ENCODE assay signal across 8 cellular contexts in genomic region chr5:138354387-138354786, GRCh38. TPM values are rescaled to one million over a fixed set of nuclear protein-coding genes. Genes with fewer than 3 reads are reported as not detected.
DNase-seq lines count a peak whose midpoint lies in the region; ATAC-seq, FAIRE-seq and TF ChIP-seq lines count a peak whose summit lies in the region.

No MANE protein-coding gene starts in this region.

- POLR2A ChIA-PET in OCI-LY7 (lab: Charles Lee), result interaction anchor here (0.5 to 8.4 kb wide), 11 partner anchors 14 to 267 kb away, joined by 4 to 102 read pairs (median 5); partner anchors contain the start of genes BRD8, CDC23, CDC25C and ETF1
- POLR2A ChIA-PET in endothelial cell of umbilical vein (lab: Charles Lee), result interaction anchor here (4.4 kb wide), 1 partner anchor 15 kb away, joined by 58 read pairs; the partner anchor contains the start of gene FAM53C

- H3K4me3 ChIP-seq in OCI-LY7 (ENCODE audit: low read depth, low read length, poor library complexity, severe bottlenecking) (peak overlapping the region; percentile 98), endothelial cell of umbilical vein (replicated peaks in 1 of 3; ENCODE audit: insufficient read depth in 1 of 3, low read depth in 1 of 3, low read length in 3 of 3) (peak overlapping the region in 2 of 3 experiments; percentile 58 to 95), parathyroid adenoma (ENCODE audit: low read depth, low read length) (peak overlapping the region; percentile 88)

- no peak for TF ChIP-seq POLR2A in endothelial cell of umbilical vein (IDR thresholded peaks at IDR 0.05; ENCODE audit: low read depth, low read length)

- intact Hi-C loops in OCI-LY7 (cut with micrococcal nuclease; ENCODE audit: unreplicated experiment), result loop anchor here (5.0 kb wide), 1 partner anchor 188 kb away; the partner anchor contains the start of gene ETF1
- intact Hi-C loops in endothelial cell of umbilical vein (cut with micrococcal nuclease), result loop anchor here (5.0 kb wide), 3 partner anchors 132 to 678 kb away; no protein-coding TSS in a partner anchor

- no peak overlapping the region for H2AFZ ChIP-seq in OCI-LY7 (ENCODE audit: low read length)
- no peak overlapping the region for H2AFZ ChIP-seq in endothelial cell of umbilical vein (ENCODE audit: low read depth, low read length)
- no peak overlapping the region for H2AFZ ChIP-seq in parathyroid adenoma

- peaks cover 36% of the 10 kb centered on the region for H3K36me3 ChIP-seq in OCI-LY7 (ENCODE audit: insufficient read depth, low read length)
- no peaks in the 10 kb centered on the region for H3K36me3 ChIP-seq in endothelial cell of umbilical vein (ENCODE audit: control insufficient read depth in 2 of 2, extremely low read depth in 1 of 2, insufficient read depth in 2 of 2, low read length in 2 of 2)
- H3K36me3 ChIP-seq in parathyroid adenoma (ENCODE audit: control insufficient read depth, insufficient read depth, low read length), result no peaks in the 10 kb centered on the region

- TF ChIP-seq CTCF in OCI-LY7 (conservative IDR thresholded peaks at IDR 0.05; ENCODE audit: low read length) (no peak), endothelial cell of umbilical vein (IDR thresholded peaks at IDR 0.05; ENCODE audit: extremely low read depth in 1 of 2, insufficient read depth in 1 of 2, low read depth in 1 of 2, low read length in 2 of 2) (no peak), parathyroid adenoma (IDR thresholded peaks at IDR 0.05) (no peak)

- H3K79me2 ChIP-seq in OCI-LY7 (ENCODE audit: insufficient read depth, low read depth, low read length) (peaks cover 64% of the 10 kb centered on the region), endothelial cell of umbilical vein (ENCODE audit: control insufficient read depth, insufficient read depth, low read length) (peaks cover 56% of the 10 kb centered on the region), parathyroid adenoma (peaks cover 40% of the 10 kb centered on the region)

- no peak for ATAC-seq in GM19351 (IDR thresholded peaks at IDR 0.05; ENCODE audit: unreplicated experiment)

- H3K4me2 ChIP-seq in OCI-LY7 (ENCODE audit: low read length) (peak overlapping the region; percentile 90), endothelial cell of umbilical vein (ENCODE audit: insufficient read depth, low read length) (peak overlapping the region; percentile 93), parathyroid adenoma (ENCODE audit: low read length) (peak overlapping the region; percentile 59)

- H3K9me3 ChIP-seq in OCI-LY7 (ENCODE audit: low read length), result no peaks in the 10 kb centered on the region
- no peaks in the 10 kb centered on the region for H3K9me3 ChIP-seq in endothelial cell of umbilical vein (replicated peaks; ENCODE audit: control insufficient read depth, insufficient read depth, low read length)
- no peaks in the 10 kb centered on the region for H3K9me3 ChIP-seq in parathyroid adenoma (ENCODE audit: control insufficient read depth, low read length)

- H3K4me1 ChIP-seq in OCI-LY7 (ENCODE audit: insufficient read depth, low read length, poor library complexity, severe bottlenecking) (peaks cover 19% of the 10 kb centered on the region), endothelial cell of umbilical vein (ENCODE audit: control insufficient read depth, extremely low read depth, insufficient read depth, low read length) (peaks cover 14% of the 10 kb centered on the region), parathyroid adenoma (peaks cover 13% of the 10 kb centered on the region)

- H3K27ac ChIP-seq in OCI-LY7 (ENCODE audit: low read depth, low read length, poor library complexity, severe bottlenecking) (peak overlapping the region; percentile 17), endothelial cell of umbilical vein (ENCODE audit: insufficient read depth, low read depth, low read length) (no peak overlapping the region), parathyroid adenoma (peak overlapping the region; percentile 92)

- no peaks in the 10 kb centered on the region for H3K9me2 ChIP-seq in OCI-LY7 (ENCODE audit: insufficient read depth, low read length)

- BruUV-seq in OCI-LY7 (replicated peaks; lab: Mats Ljungman, UMichigan) (no TSS peak), endothelial cell of umbilical vein (replicated peaks; lab: Mats Ljungman, UMichigan) (no TSS peak)

- H3K27me3 ChIP-seq in endothelial cell of umbilical vein (ENCODE audit: control insufficient read depth in 2 of 2, insufficient read depth in 2 of 2, low read length in 2 of 2), result no peaks in the 10 kb centered on the region
- H3K27me3 ChIP-seq in parathyroid adenoma (ENCODE audit: control insufficient read depth, insufficient read depth, low read length), result no peaks in the 10 kb centered on the region

- CTCF ChIA-PET in OCI-LY7 (lab: Charles Lee; ENCODE audit: unreplicated experiment), result interaction anchor here (0.7 to 3.9 kb wide), 4 partner anchors 16 to 175 kb away, joined by 3 to 34 read pairs (median 4); partner anchors contain the start of genes BRD8, CDC25C, FAM53C and KIF20A
- CTCF ChIA-PET in endothelial cell of umbilical vein (lab: Charles Lee), result interaction anchor here (1.5 to 5.7 kb wide), 8 partner anchors 12 to 131 kb away, joined by 3 to 71 read pairs (median 22); partner anchors contain the start of genes CDC25C and FAM53C

- DNase-seq in EH (ENCODE audit: low read depth) (peak; percentile 1), OCI-LY7 (ENCODE audit: low spot score) (no peak), endothelial cell of umbilical vein (ENCODE audit: low read depth, low spot score) (no peak), Ammon's horn (ENCODE audit: low spot score) (no peak), NCI-H526 (lab: John Stamatoyannopoulos, UW) (no peak)
- no peak for DNase-seq in stimulated activated CD4-positive, alpha-beta T cell treated with anti-CD3 and anti-CD28 coated beads, Interleukin-15, amount 100 ng/mL, for 24 hours

- FAIRE-seq in endothelial cell of umbilical vein (lab: Jason Lieb, UNC), result peak; percentile 18

- H4K20me1 ChIP-seq in OCI-LY7 (ENCODE audit: insufficient read depth, low read length) (peaks cover 31% of the 10 kb centered on the region), endothelial cell of umbilical vein (replicated peaks; ENCODE audit: control insufficient read depth, extremely low read depth, insufficient read depth, low read length) (no peaks in the 10 kb centered on the region)

- dilution Hi-C loops in endothelial cell of umbilical vein (cut with MboI; ENCODE audit: extremely low pct_ligation_motif_present, low sequenced_read_pairs), result no loop called here

- no peak overlapping the region for H3K9ac ChIP-seq in endothelial cell of umbilical vein (replicated peaks; ENCODE audit: extremely low read depth, insufficient read depth, low read length)
- no peak overlapping the region for H3K9ac ChIP-seq in parathyroid adenoma

- H3K9me1 ChIP-seq in endothelial cell of umbilical vein (replicated peaks; ENCODE audit: control insufficient read depth, extremely low read depth, insufficient read depth, low read length), result no peaks in the 10 kb centered on the region

TF ChIP-seq in endothelial cell of umbilical vein, 7 proteins besides CTCF, POLR2A, EP300 and RAD21:
- TF ChIP-seq MAX (IDR thresholded peaks at IDR 0.05; ENCODE audit: insufficient read depth, insufficient read length), result no peak
- no peak for TF ChIP-seq EZH2 (IDR thresholded peaks at IDR 0.05; ENCODE audit: borderline replicate concordance, low read depth, low read length, severe bottlenecking)
- no peak for TF ChIP-seq POLR2AphosphoS5 (IDR thresholded peaks at IDR 0.05; ENCODE audit: insufficient read depth, low read depth, low read length)
- TF ChIP-seq FOS (IDR thresholded peaks at IDR 0.05; ENCODE audit: borderline replicate concordance, insufficient read depth, low read length), result no peak
- no peak for TF ChIP-seq GATA2 (IDR thresholded peaks at IDR 0.05; ENCODE audit: insufficient read depth, insufficient read length, low read depth, low read length)
- TF ChIP-seq MYC (IDR thresholded peaks at IDR 0.05; ENCODE audit: low read depth, low read length), result no peak

RNA-seq across cellular contexts. Expression of gene KDM3B, which starts 1.9 kb away (rescaled TPM):
- total RNA-seq in OCI-LY7 (2014; rRNA removed; shearing (Covaris generic)), result 51.1 and 57.1 TPM in 2 replicates
- 63.6 and 64.8 TPM in 2 replicates for total RNA-seq in OCI-LY7 (2022)
- total RNA-seq in endothelial cell of umbilical vein, result 52.6 and 55.7 TPM in 2 replicates
- 15.8 and 19.0 TPM in 2 replicates for polyA plus RNA-seq in endothelial cell of umbilical vein
- polyA plus RNA-seq in endothelial cell of umbilical vein (2011; cell fraction: cytosol; rRNA removed), result 22.6 and 24.9 TPM in 2 replicates
- 52.1 and 60.9 TPM in 2 replicates for polyA plus RNA-seq in endothelial cell of umbilical vein (2011; cell fraction: nucleus; rRNA removed)
- 24.6 and 31.8 TPM in 2 replicates for polyA plus RNA-seq in endothelial cell of umbilical vein (2012)
- polyA minus RNA-seq in endothelial cell of umbilical vein, result 70.9 and 72.3 TPM in 2 replicates
- polyA minus RNA-seq in endothelial cell of umbilical vein (2011; cell fraction: cytosol; rRNA and poly(A)+ RNA removed), result 26.2 TPM
- 43.6 and 55.2 TPM in 2 replicates for polyA minus RNA-seq in endothelial cell of umbilical vein (2011; cell fraction: nucleus; rRNA and poly(A)+ RNA removed)

RNA-seq across cellular contexts. Expression of gene FAM53C, which starts 16.3 kb away (rescaled TPM):
- 38.4 and 42.3 TPM in 2 replicates for total RNA-seq in OCI-LY7 (2014; rRNA removed; shearing (Covaris generic))
- total RNA-seq in OCI-LY7 (2022) (46.5 and 47.8 TPM in 2 replicates), endothelial cell of umbilical vein (34.2 and 37.4 TPM in 2 replicates)
- polyA plus RNA-seq in endothelial cell of umbilical vein, result 37.9 and 41.4 TPM in 2 replicates
- 28.2 and 28.6 TPM in 2 replicates for polyA plus RNA-seq in endothelial cell of umbilical vein (2011; cell fraction: cytosol; rRNA removed)
- 29.0 and 32.1 TPM in 2 replicates for polyA plus RNA-seq in endothelial cell of umbilical vein (2011; cell fraction: nucleus; rRNA removed)
- 24.5 and 25.4 TPM in 2 replicates for polyA plus RNA-seq in endothelial cell of umbilical vein (2012)
- polyA minus RNA-seq in endothelial cell of umbilical vein, result 41.0 and 46.1 TPM in 2 replicates
- polyA minus RNA-seq in endothelial cell of umbilical vein (2011; cell fraction: cytosol; rRNA and poly(A)+ RNA removed), result 17.6 TPM
- 18.1 and 25.7 TPM in 2 replicates for polyA minus RNA-seq in endothelial cell of umbilical vein (2011; cell fraction: nucleus; rRNA and poly(A)+ RNA removed)

RNA-seq across cellular contexts. Expression of gene CDC25C, which starts 22.8 kb away (rescaled TPM):
- 19.2 and 21.8 TPM in 2 replicates for total RNA-seq in OCI-LY7 (2014; rRNA removed; shearing (Covaris generic))
- total RNA-seq in OCI-LY7 (2022), result 21.1 and 26.9 TPM in 2 replicates
- total RNA-seq in endothelial cell of umbilical vein, result 13.3 and 13.6 TPM in 2 replicates
- polyA plus RNA-seq in endothelial cell of umbilical vein, result 5.5 and 8.1 TPM in 2 replicates
- 10.0 and 11.7 TPM in 2 replicates for polyA plus RNA-seq in endothelial cell of umbilical vein (2011; cell fraction: cytosol; rRNA removed)
- polyA plus RNA-seq in endothelial cell of umbilical vein (2011; cell fraction: nucleus; rRNA removed), result 12.0 and 14.4 TPM in 2 replicates
- polyA plus RNA-seq in endothelial cell of umbilical vein (2012), result 3.0 and 8.6 TPM in 2 replicates
- 9.1 and 9.4 TPM in 2 replicates for polyA minus RNA-seq in endothelial cell of umbilical vein
- polyA minus RNA-seq in endothelial cell of umbilical vein (2011; cell fraction: cytosol; rRNA and poly(A)+ RNA removed), result 4.9 TPM
- polyA minus RNA-seq in endothelial cell of umbilical vein (2011; cell fraction: nucleus; rRNA and poly(A)+ RNA removed), result 5.6 and 11.3 TPM in 2 replicates
